8 cellular contexts compared by ENCODE assay signal in the genomic region with DNA sequence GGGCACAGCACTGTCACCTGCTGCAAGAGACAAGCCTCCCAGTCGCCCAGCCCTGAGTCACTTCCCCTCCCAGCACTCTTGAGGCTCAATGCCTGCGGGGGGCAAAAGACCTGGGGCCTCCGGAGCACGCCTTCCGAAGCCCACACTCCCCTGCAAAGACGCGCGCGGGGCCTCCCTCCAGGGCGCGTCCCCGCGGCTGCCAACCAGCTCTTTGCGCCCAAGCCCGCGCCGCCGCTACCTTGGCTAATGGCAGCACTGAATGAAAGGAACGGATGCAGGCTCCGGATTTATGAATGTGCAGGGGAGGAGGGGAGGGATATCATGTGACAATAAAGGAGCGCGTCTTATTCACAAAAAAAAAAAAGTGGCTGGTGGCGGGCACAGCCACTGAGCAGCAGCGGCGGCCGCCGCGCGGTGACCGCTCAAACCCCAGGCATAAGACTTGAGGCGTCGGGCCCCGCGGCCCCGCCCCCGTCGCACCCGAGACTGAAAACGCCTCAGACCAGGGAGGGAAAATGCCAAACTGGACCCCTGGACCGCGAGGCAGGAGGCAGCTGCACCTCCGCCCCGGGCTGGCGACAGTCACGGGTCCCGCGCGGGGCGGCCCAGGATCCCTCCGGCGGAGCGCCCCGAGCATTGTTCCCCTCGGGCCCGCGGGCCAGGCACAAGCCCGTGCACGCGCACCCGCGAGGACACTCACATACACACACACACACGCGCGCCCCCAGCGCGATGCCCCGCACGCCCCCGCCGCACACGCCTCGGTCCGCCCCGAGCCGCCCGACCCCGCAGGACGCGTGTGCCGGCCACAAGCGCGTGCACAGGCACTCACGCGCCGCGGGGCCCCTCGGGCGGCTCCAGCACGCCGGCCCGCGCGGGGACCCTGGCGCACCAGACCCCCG. TPM values are rescaled to one million over a fixed set of nuclear protein-coding genes. Genes with fewer than 3 reads are reported as not detected.
DNase-seq lines count a peak whose midpoint lies in the region; ATAC-seq, FAIRE-seq and TF ChIP-seq lines count a peak whose summit lies in the region.

No MANE protein-coding gene starts in this region.

- peaks cover 69% of the 10 kb centered on the region for H3K79me2 ChIP-seq in MM.1S (ENCODE audit: low read length)

- TF ChIP-seq EP300 in ovary (IDR thresholded peaks at IDR 0.05) (no peak), upper lobe of left lung (IDR thresholded peaks at IDR 0.05) (no peak)

- peak overlapping the region; percentile 90 for H3K4me2 ChIP-seq in MM.1S (ENCODE audit: low read depth, low read length)

- peak overlapping the region; percentile 82; the same call in 1 of the 2 replicates for H3K27ac ChIP-seq in MM.1S (ENCODE audit: low read length)
- H3K27ac ChIP-seq in cardiac muscle cell = peak overlapping the region; percentile 32
- H3K27ac ChIP-seq in ovary = peak overlapping the region; percentile 89 to 91
- H3K27ac ChIP-seq in upper lobe of left lung = peak overlapping the region; percentile 93 to 96 (median 94)

- H3F3A ChIP-seq in MM.1S (ENCODE audit: insufficient read depth, low read length) = peaks cover 11% of the 10 kb centered on the region

- TF ChIP-seq POLR2A in H54 (IDR thresholded peaks at IDR 0.05; ENCODE audit: low read depth, low read length) (no peak), ovary (IDR thresholded peaks at IDR 0.05) (no peak), upper lobe of left lung (IDR thresholded peaks at IDR 0.05) (peak in 1 of 4 donors; percentile 20)

- H3K9me2 ChIP-seq in MM.1S (replicated peaks; ENCODE audit: insufficient read depth, low read length) = no peaks in the 10 kb centered on the region

- TF ChIP-seq CTCF in MM.1S (IDR thresholded peaks at IDR 0.05; ENCODE audit: low read length) (no peak; the same call in 1 of the 2 replicates), cardiac muscle cell (IDR thresholded peaks at IDR 0.05; ENCODE audit: low read depth, low read length) (peak; percentile 7), ovary (IDR thresholded peaks at IDR 0.05) (no peak), upper lobe of left lung (IDR thresholded peaks at IDR 0.05) (peak in 4 of 6 experiments; percentile 9 to 18 (median 12))

- H3K4me3 ChIP-seq in MM.1S (ENCODE audit: low read length) = peak overlapping the region; percentile 92
- H3K4me3 ChIP-seq in cardiac muscle cell = peak overlapping the region; percentile 92
- peak overlapping the region; percentile 93 for H3K4me3 ChIP-seq in ovary
- peak overlapping the region; percentile 51 to 94 (median 80) for H3K4me3 ChIP-seq in upper lobe of left lung

- no peak for FAIRE-seq in H54 (lab: Jason Lieb, UNC)

- H3K27me3 ChIP-seq in MM.1S (replicated peaks; ENCODE audit: insufficient read depth, low read length) = no peaks in the 10 kb centered on the region
- no peaks in the 10 kb centered on the region for H3K27me3 ChIP-seq in cardiac muscle cell
- H3K27me3 ChIP-seq in ovary = no peaks in the 10 kb centered on the region
- no peaks in the 10 kb centered on the region for H3K27me3 ChIP-seq in upper lobe of left lung

- H4K20me1 ChIP-seq in MM.1S (ENCODE audit: insufficient read depth, low read length) = no peaks in the 10 kb centered on the region

- peak; percentile 9 to 22 for ATAC-seq in upper lobe of left lung (ENCODE audit: low FRiP score in 2 of 2)

- peaks cover 22% of the 10 kb centered on the region for H3K4me1 ChIP-seq in MM.1S (ENCODE audit: low read length)
- H3K4me1 ChIP-seq in cardiac muscle cell (ENCODE audit: low read depth) = peaks cover 9% of the 10 kb centered on the region
- peaks cover 4% of the 10 kb centered on the region for H3K4me1 ChIP-seq in ovary (ENCODE audit: insufficient read depth)
- H3K4me1 ChIP-seq in upper lobe of left lung = peaks cover 12 to 40% (median 26%) of the 10 kb centered on the region in 4 donors

- H2AFZ ChIP-seq in MM.1S (ENCODE audit: low read length) = no peak overlapping the region

- DNase-seq in DMS53 (lab: John Stamatoyannopoulos, UW) (peak; percentile 91), H54 (ENCODE audit: insufficient read length, low spot score) (peak; percentile 63), MM.1S (peak; percentile 85), SIG-M5 (lab: John Stamatoyannopoulos, UW) (peak; percentile 68), cardiac muscle cell (ENCODE audit: low read depth in 1 of 2, low spot score in 1 of 2) (peak; percentile 55 to 71), ovary (peak; percentile 41 to 72 (median 62)), upper lobe of left lung (peak; percentile 63 to 94)
- peak; percentile 64 for DNase-seq in activated naive CD4-positive, alpha-beta T cell treated with anti-CD3 and anti-CD28 coated beads, Interleukin-2, amount 50 U/mL, for 16 hours

- H3K9me3 ChIP-seq in MM.1S (replicated peaks; ENCODE audit: insufficient read depth, low read length) (no peaks in the 10 kb centered on the region), cardiac muscle cell (ENCODE audit: low read depth) (no peaks in the 10 kb centered on the region), ovary (no peaks in the 10 kb centered on the region), upper lobe of left lung (no peaks in the 10 kb centered on the region)

- WGBS in ovary, 3 donors = 0 to 1% (median 1%) methylated on average over 81 to 95 of the region's 95 CpGs
- 0 to 3% methylated on average over 24 to 45 of the region's 95 CpGs for WGBS in upper lobe of left lung, 2 donors

- intact Hi-C loops in ovary (cut with DNase I) = loop anchor here in 3 of 4 donors (10.0 kb wide), 2 partner anchors 126 to 166 kb away; no protein-coding TSS in a partner anchor

- H3K36me3 ChIP-seq in MM.1S (replicated peaks; ENCODE audit: insufficient read depth, low read length) (no peaks in the 10 kb centered on the region), cardiac muscle cell (no peaks in the 10 kb centered on the region), ovary (no peaks in the 10 kb centered on the region), upper lobe of left lung (no peaks in the 10 kb centered on the region)

- H3K9ac ChIP-seq in MM.1S (ENCODE audit: low read length) = peak overlapping the region; percentile 89

RNA-seq across cellular contexts. Expression of a gene that starts 1.6 kb away (rescaled TPM):
- 11.7 and 14.7 TPM in 2 replicates for total RNA-seq in cardiac muscle cell
- 18.4 and 18.9 TPM in 2 replicates for polyA plus RNA-seq in cardiac muscle cell
- total RNA-seq in ovary = 10 to 100 TPM; 13.1 to 32.9 (median 17.6) TPM
- polyA plus RNA-seq in ovary = 10 to 100 TPM; 13.9 to 32.0 TPM
- total RNA-seq in upper lobe of left lung = 10 to 100 TPM; 15.7 to 53.0 (median 38.1) TPM

Comparison
In these comparisons a context has a peak if more than half of its experiments do, and no peak if none do; other contexts are left out.
1. Peak in every context shown above with its lines: DNase-seq, ATAC-seq, H3K4me3 ChIP-seq and H3K27ac ChIP-seq.
2. H3K27ac ChIP-seq: peak in every context shown above with its lines; median percentile 94 in upper lobe of left lung; 90 in ovary; 82 in MM.1S; 32 in cardiac muscle cell.
3. CTCF ChIP-seq: peak in cardiac muscle cell (single experiment) and upper lobe of left lung (4 of 6); none in MM.1S (single experiment) and ovary (0 of 3).